25 cellular contexts compared by ENCODE assay signal in genomic region chr2:223824301-223824700, GRCh38.
"Had no signal": no experiment of that assay in that cellular context is flagged by ENCODE, and none has a peak within 500 bp of the region (broad histone marks: within the 10 kb centered on the region; RNA-seq: fewer than 3 reads in every experiment).

No MANE protein-coding gene starts in this region.

- ATAC-seq: activated CD4-positive, alpha-beta T cell treated with anti-CD3 and anti-CD28 coated beads for 36 hours; left lung; natural killer cell treated with Interleukin-12 subunit alpha and Interleukin-12 subunit beta and Interleukin-15 and Interleukin-18, amount 100 ng/mL, for 72 hours; right cardiac atrium; stimulated activated naive CD8-positive, alpha-beta T cell treated with anti-CD3 and anti-CD28 coated beads, Interleukin-15, Interleukin-2, amounts not matched to agents 100 U/mL and 50 U/mL, for 24 hours had no signal

- H3K4me1 ChIP-seq: left lung, lower lobe of right lung, testis, transverse colon had no signal

- H3K27ac ChIP-seq: brain microvascular endothelial cell, esophagus squamous epithelium, left lung, lower lobe of right lung, testis, transverse colon had no signal

- FAIRE-seq: astrocyte had no signal

- H3K4me3 ChIP-seq: esophagus squamous epithelium, left lung, lower lobe of right lung, testis, transverse colon had no signal

- H3K9me3 ChIP-seq: esophagus squamous epithelium, left lung, lower lobe of right lung, testis, transverse colon had no signal

- DNase-seq: activated CD4-positive, alpha-beta T cell treated with anti-CD3 and anti-CD28 coated beads for 36 hours; activated CD4-positive, alpha-beta T cell treated with anti-CD3 and anti-CD28 coated beads, Interleukin-2, amount 50 U/mL, for 4 hours; activated CD4-positive, CD25-positive, alpha-beta regulatory T cell; activated CD8-positive, alpha-beta memory T cell treated with anti-CD3 and anti-CD28 coated beads, Interleukin-2, amount 50 U/mL, for 4 hours; activated effector memory CD4-positive, alpha-beta T cell treated with anti-CD3 and anti-CD28 coated beads, Interleukin-2, amount 50 U/mL, for 16 hours; activated naive CD4-positive, alpha-beta T cell treated with anti-CD3 and anti-CD28 coated beads for 36 hours; activated T-cell treated with anti-CD3 and anti-CD28 coated beads, Interleukin-2, amount 50 U/mL, for 1 hour; amniotic stem cell; brain microvascular endothelial cell; caudate nucleus; effector CD4-positive, alpha-beta T cell; esophagus squamous epithelium; foreskin melanocyte; kidney glomerular epithelial cell; left lung; lower lobe of right lung; mesendoderm; right cardiac atrium; stimulated activated CD4-positive, alpha-beta T cell treated with anti-CD3 and anti-CD28 coated beads, Interleukin-15, amount 100 ng/mL, for 24 hours; stimulated activated CD4-positive, alpha-beta T cell treated with anti-CD3 and anti-CD28 coated beads, Interleukin-2, amount 100 ng/mL, for 24 hours; stimulated activated naive CD8-positive, alpha-beta T cell treated with anti-CD3 and anti-CD28 coated beads, Interleukin-15, Interleukin-2, amounts not matched to agents 100 U/mL and 50 U/mL, for 24 hours; testis; transverse colon had no signal

- H3K36me3 ChIP-seq: brain microvascular endothelial cell, esophagus squamous epithelium, left lung, lower lobe of right lung, transverse colon had no signal

- H3K27me3 ChIP-seq: brain microvascular endothelial cell, esophagus squamous epithelium, left lung, testis, transverse colon had no signal
